Comparison of ENCODE assay signal across 19 cellular contexts in genomic region chr12:130081420-130081819, GRCh38.
"Had no signal": no experiment of that assay in that cellular context is flagged by ENCODE, and none has a peak within 500 bp of the region (broad histone marks: within the 10 kb centered on the region; RNA-seq: fewer than 3 reads in every experiment).

No MANE protein-coding gene starts in this region.

- H3K27me3 ChIP-seq: gastrocnemius medialis, thyroid gland had no signal

- H3K36me3 ChIP-seq: gastrocnemius medialis, lower lobe of right lung, prostate gland, sigmoid colon, stomach, thyroid gland had no signal

- H2AFZ ChIP-seq: parathyroid adenoma had no signal

- H3K27ac Mint-ChIP-seq: stimulated activated effector memory CD8-positive, alpha-beta T cell treated with anti-CD3 and anti-CD28 coated beads, Interleukin-12 subunit alpha, Interleukin-12 subunit beta, amount 100 ng/mL, for 72 hours had no signal

- H3K9ac ChIP-seq: parathyroid adenoma had no signal

- H3K4me3 Mint-ChIP-seq: naive thymus-derived CD8-positive, alpha-beta T cell; stimulated activated effector memory CD8-positive, alpha-beta T cell treated with anti-CD3 and anti-CD28 coated beads, Interleukin-12 subunit alpha, Interleukin-12 subunit beta, amount 100 ng/mL, for 72 hours had no signal

- H3K36me3 Mint-ChIP-seq: stimulated activated effector memory CD8-positive, alpha-beta T cell treated with anti-CD3 and anti-CD28 coated beads, Interleukin-12 subunit alpha, Interleukin-12 subunit beta, amount 100 ng/mL, for 72 hours had no signal

- H3K27ac ChIP-seq: gastrocnemius medialis, lower lobe of right lung, parathyroid adenoma, prostate gland, sigmoid colon, stomach, thyroid gland had no signal

- H3K4me3 ChIP-seq: gastrocnemius medialis, lower lobe of right lung, prostate gland, sigmoid colon, stomach, thyroid gland had no signal

- H3K79me2 ChIP-seq: parathyroid adenoma had no signal

- H3K9me3 ChIP-seq: gastrocnemius medialis, lower lobe of right lung, prostate gland, sigmoid colon, thyroid gland had no signal

- DNase-seq: cortex of kidney; effector CD4-positive, alpha-beta T cell; foreskin fibroblast; gastrocnemius medialis; head of caudate nucleus; left ventricle myocardium superior; lower lobe of right lung; naive thymus-derived CD8-positive, alpha-beta T cell; right cardiac atrium; sigmoid colon; stimulated activated CD4-positive, alpha-beta T cell treated with anti-CD3 and anti-CD28 coated beads, Interleukin-2, amount 100 ng/mL, for 24 hours; stimulated activated CD4-positive, alpha-beta T cell treated with anti-CD3 and anti-CD28 coated beads, Interleukin-4, amount 100 ng/mL, for 24 hours; stimulated activated naive CD4-positive, alpha-beta T cell treated with Interleukin-2 at 50 U/mL for 16 hours; stomach; thyroid gland; trophoblast cell had no signal

- H3K4me1 ChIP-seq: gastrocnemius medialis, parathyroid adenoma, prostate gland, sigmoid colon, stomach, thyroid gland had no signal

- H3K4me1 Mint-ChIP-seq: stimulated activated effector memory CD8-positive, alpha-beta T cell treated with anti-CD3 and anti-CD28 coated beads, Interleukin-12 subunit alpha, Interleukin-12 subunit beta, amount 100 ng/mL, for 72 hours had no signal
